15 cellular contexts compared by ENCODE assay signal in the genomic region with DNA sequence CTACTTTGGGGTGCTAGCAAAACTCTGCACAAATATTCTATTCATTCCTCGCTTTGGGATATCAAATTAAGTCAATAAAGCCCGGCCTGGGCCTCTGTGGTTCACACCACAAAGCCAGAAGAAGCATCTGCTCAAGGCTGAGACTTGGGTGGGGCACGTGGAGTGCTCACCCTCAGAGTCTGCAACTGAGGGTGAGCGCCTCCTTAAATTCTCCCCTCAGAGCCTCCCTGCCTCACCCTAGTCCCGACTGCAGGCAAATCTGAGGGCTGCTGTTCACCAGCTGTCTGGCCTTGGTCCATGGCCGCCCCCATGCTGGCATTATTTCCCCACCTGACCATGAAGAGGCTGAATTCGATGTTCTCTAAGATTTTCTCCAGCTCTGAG. TPM values are rescaled to one million over a fixed set of nuclear protein-coding genes. Genes with fewer than 3 reads are reported as not detected.
"Had no signal": no experiment of that assay in that cellular context is flagged by ENCODE, and none has a peak within 500 bp of the region (broad histone marks: within the 10 kb centered on the region; RNA-seq: fewer than 3 reads in every experiment).

No MANE protein-coding gene starts in this region.

- FAIRE-seq: frontal cortex, pancreas had no signal

- H3K36me3 ChIP-seq: breast epithelium, heart left ventricle, pancreas had no signal

- H3K27ac Mint-ChIP-seq: dendritic cell treated with granulocyte-macrophage colony-stimulating factor and Interleukin-4, amounts not matched to agents 40 ng/mL and 50 ng/mL, for 4 days; effector memory CD8-positive, alpha-beta T cell; stimulated activated memory B cell treated with anti-CD40 and anti-IgM and Interleukin-4, amounts not matched to agents 10 μg/mL and 1 μg/mL and 100 μg/mL, for 72 hours had no signal

- H3K36me3 Mint-ChIP-seq: stimulated activated memory B cell treated with anti-CD40 and anti-IgM and Interleukin-4, amounts not matched to agents 10 μg/mL and 1 μg/mL and 100 μg/mL, for 72 hours had no signal

- ATAC-seq: activated CD4-positive, CD25-positive, alpha-beta regulatory T cell treated with anti-CD3 and anti-CD28 coated beads, Interleukin-2, amount 50 U/mL, for 24 hours; effector memory CD8-positive, alpha-beta T cell; heart left ventricle; left colon; pancreas; stimulated activated memory B cell treated with anti-CD40 and anti-IgM and Interleukin-4, amounts not matched to agents 10 μg/mL and 1 μg/mL and 100 μg/mL, for 72 hours had no signal

- DNase-seq: activated CD4-positive, alpha-beta T cell treated with anti-CD3 and anti-CD28 coated beads, Interleukin-2, amount 50 U/mL, for 1 hour; activated CD8-positive, alpha-beta memory T cell treated with anti-CD3 and anti-CD28 coated beads for 24 hours; anterior cingulate cortex; effector memory CD8-positive, alpha-beta T cell; heart left ventricle; left colon; pancreas; stimulated activated CD4-positive, alpha-beta T cell treated with anti-CD3 and anti-CD28 coated beads, Interleukin-2, amount 100 ng/mL, for 48 hours; T-helper 9 cell had no signal

- H3K4me3 ChIP-seq: breast epithelium, heart left ventricle, pancreas had no signal

- H3K9me3 Mint-ChIP-seq: dendritic cell treated with granulocyte-macrophage colony-stimulating factor and Interleukin-4, amounts not matched to agents 40 ng/mL and 50 ng/mL, for 4 days; effector memory CD8-positive, alpha-beta T cell; stimulated activated memory B cell treated with anti-CD40 and anti-IgM and Interleukin-4, amounts not matched to agents 10 μg/mL and 1 μg/mL and 100 μg/mL, for 72 hours had no signal

- H3K27ac ChIP-seq: breast epithelium, heart left ventricle, pancreas had no signal

- H3K4me3 Mint-ChIP-seq: dendritic cell treated with granulocyte-macrophage colony-stimulating factor and Interleukin-4, amounts not matched to agents 40 ng/mL and 50 ng/mL, for 4 days had no signal

- H3K9me3 ChIP-seq: breast epithelium, heart left ventricle, pancreas had no signal

RNA-seq across cellular contexts. Expression of a gene that starts 1.7 kb away (rescaled TPM):
- total RNA-seq: breast epithelium, heart left ventricle, left colon, mononuclear cell had no signal
